14 cellular contexts compared by ENCODE assay signal in the genomic region with DNA sequence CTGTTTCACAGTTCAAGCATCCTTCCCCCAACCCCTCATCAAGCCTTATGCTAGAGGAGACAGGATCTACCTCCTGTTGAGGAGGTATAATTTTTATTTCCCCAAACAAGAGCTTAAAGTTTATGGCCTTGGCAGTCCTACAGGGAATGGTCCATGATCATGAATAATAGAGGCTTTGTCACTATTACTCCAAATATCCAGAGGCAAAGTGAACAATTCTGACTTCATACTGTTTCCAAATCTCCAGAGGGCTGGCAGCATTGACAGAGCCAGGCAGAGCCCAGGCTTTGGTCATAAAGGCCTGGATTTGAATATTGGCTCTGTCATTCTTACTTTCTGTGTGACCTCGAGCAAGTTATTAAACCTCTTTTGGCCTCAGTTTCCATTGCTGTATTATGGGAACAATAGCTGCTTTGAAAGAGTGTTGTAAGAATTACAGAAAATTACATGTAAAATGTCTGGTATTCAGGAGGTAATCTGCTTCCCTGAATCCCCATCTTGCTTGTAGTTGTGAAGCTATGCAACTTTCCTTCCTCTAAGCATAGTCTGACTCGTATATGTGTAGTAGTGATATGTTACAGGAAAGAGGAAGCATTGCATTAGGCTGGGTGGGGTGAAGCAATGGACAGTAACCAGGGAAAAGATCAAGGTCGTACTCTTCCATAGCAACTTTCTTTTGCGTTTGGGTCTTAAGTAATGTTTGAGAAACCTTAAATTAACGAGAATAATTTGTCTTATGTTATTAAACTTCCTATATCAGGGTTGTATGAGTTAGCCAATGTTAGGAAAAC.
DNase-seq lines count a peak whose midpoint lies in the region; TF ChIP-seq lines count a peak whose summit lies in the region.
"Had no signal": no experiment of that assay in that cellular context is flagged by ENCODE, and none has a peak within 500 bp of the region (broad histone marks: within the 10 kb centered on the region; RNA-seq: fewer than 3 reads in every experiment).

No MANE protein-coding gene starts in this region.

- H3K27ac ChIP-seq in uterus: peak overlapping the region in 1 of 2 donors; percentile 28
- H3K27ac ChIP-seq: neural progenitor cell had no signal

- H3K36me3 ChIP-seq in uterus (no peaks in the 10 kb centered on the region), MG63 (peaks cover 100% of the 10 kb centered on the region)
- H3K36me3 ChIP-seq: neural progenitor cell had no signal

- H3K9me3 ChIP-seq in uterus (no peaks in the 10 kb centered on the region), MG63 (no peaks in the 10 kb centered on the region)

- H3K4me3 ChIP-seq in uterus (no peak overlapping the region), MG63 (no peak overlapping the region)
- H3K4me3 ChIP-seq: neural progenitor cell had no signal

- peak; percentile 63 for DNase-seq in COLO829 (ENCODE audit: low spot score)
- peak; percentile 75 to 91 for DNase-seq in NOMO-1 (lab: John Stamatoyannopoulos, UW; ENCODE audit: unreplicated experiment in 2 of 2)
- no peak for DNase-seq in osteocyte (ENCODE audit: extremely low spot score, unreplicated experiment)
- no peak for DNase-seq in stimulated activated naive CD4-positive, alpha-beta T cell (lab: John Stamatoyannopoulos, UW)
- DNase-seq in activated gamma-delta T cell treated with Interleukin-2 at 50 U/mL for 16 hours: no peak
- no peak for DNase-seq in uterus
- DNase-seq in MG63: no peak
- DNase-seq: activated CD4-positive, CD25-positive, alpha-beta regulatory T cell; activated naive CD8-positive, alpha-beta T cell treated with anti-CD3 and anti-CD28 coated beads, Interleukin-2, amount 10 ng/mL, durations not matched to agents 7 days and 5 days; DMS79; effector CD4-positive, alpha-beta T cell; NCI-H1092 treated with DMSO at 0.1 percent for 48 hours had no signal

- H3K4me1 Mint-ChIP-seq in dendritic cell treated with granulocyte-macrophage colony-stimulating factor and Interleukin-4, amounts not matched to agents 40 ng/mL and 50 ng/mL, for 4 days (ENCODE audit: low read depth): peaks cover 82% of the 10 kb centered on the region
- peaks cover 12% of the 10 kb centered on the region for H3K4me1 Mint-ChIP-seq in osteocyte (ENCODE audit: unreplicated experiment)

- no peaks in the 10 kb centered on the region for H3K27me3 Mint-ChIP-seq in dendritic cell treated with granulocyte-macrophage colony-stimulating factor and Interleukin-4, amounts not matched to agents 40 ng/mL and 50 ng/mL, for 4 days
- H3K27me3 Mint-ChIP-seq in osteocyte (ENCODE audit: unreplicated experiment): no peaks in the 10 kb centered on the region
- H3K27me3 Mint-ChIP-seq: activated naive CD8-positive, alpha-beta T cell treated with anti-CD3 and anti-CD28 coated beads, Interleukin-2, amount 10 ng/mL, durations not matched to agents 7 days and 5 days had no signal

- H3K9me3 Mint-ChIP-seq in dendritic cell treated with granulocyte-macrophage colony-stimulating factor and Interleukin-4, amounts not matched to agents 40 ng/mL and 50 ng/mL, for 4 days: no peaks in the 10 kb centered on the region
- peaks cover 3% of the 10 kb centered on the region for H3K9me3 Mint-ChIP-seq in osteocyte (ENCODE audit: unreplicated experiment)
- H3K9me3 Mint-ChIP-seq: neural progenitor cell had no signal

- peak overlapping the region; percentile 90 for H3K27ac Mint-ChIP-seq in dendritic cell treated with granulocyte-macrophage colony-stimulating factor and Interleukin-4, amounts not matched to agents 40 ng/mL and 50 ng/mL, for 4 days
- peak overlapping the region; percentile 18 for H3K27ac Mint-ChIP-seq in osteocyte (ENCODE audit: unreplicated experiment)
- H3K27ac Mint-ChIP-seq: activated naive CD8-positive, alpha-beta T cell treated with anti-CD3 and anti-CD28 coated beads, Interleukin-2, amount 10 ng/mL, durations not matched to agents 7 days and 5 days; neural progenitor cell had no signal

- no peak overlapping the region for H3K4me3 Mint-ChIP-seq in dendritic cell treated with granulocyte-macrophage colony-stimulating factor and Interleukin-4, amounts not matched to agents 40 ng/mL and 50 ng/mL, for 4 days
- no peak overlapping the region for H3K4me3 Mint-ChIP-seq in osteocyte (ENCODE audit: unreplicated experiment)
- H3K4me3 Mint-ChIP-seq: activated naive CD8-positive, alpha-beta T cell treated with anti-CD3 and anti-CD28 coated beads, Interleukin-2, amount 10 ng/mL, durations not matched to agents 7 days and 5 days; neural progenitor cell had no signal

- TF ChIP-seq CTCF in osteocyte (IDR thresholded peaks at IDR 0.05) (no peak), uterus (IDR thresholded peaks at IDR 0.05) (no peak)

- H3K27me3 ChIP-seq in uterus: no peaks in the 10 kb centered on the region
- H3K27me3 ChIP-seq in MG63: no peaks in the 10 kb centered on the region
- H3K27me3 ChIP-seq: neural progenitor cell had no signal

- H3K4me1 ChIP-seq in uterus: no peaks in the 10 kb centered on the region

- no peak for TF ChIP-seq POLR2A in uterus (IDR thresholded peaks at IDR 0.05)

- intact Hi-C loops in dendritic cell treated with granulocyte-macrophage colony-stimulating factor and Interleukin-4, amounts not matched to agents 40 ng/mL and 50 ng/mL, for 4 days (cut with micrococcal nuclease): loop anchor here (1.0 kb wide), 1 partner anchor 12 kb away; no protein-coding TSS in a partner anchor
- intact Hi-C loops in uterus (cut with DNase I; ENCODE audit: low total_unique reads): no loop called here

- peaks cover 99% of the 10 kb centered on the region for H3K36me3 Mint-ChIP-seq in dendritic cell treated with granulocyte-macrophage colony-stimulating factor and Interleukin-4, amounts not matched to agents 40 ng/mL and 50 ng/mL, for 4 days (ENCODE audit: low read depth)
- H3K36me3 Mint-ChIP-seq in osteocyte (ENCODE audit: unreplicated experiment): peaks cover 51% of the 10 kb centered on the region
- H3K36me3 Mint-ChIP-seq: neural progenitor cell had no signal

Comparison
In these comparisons a context has a peak if more than half of its experiments do, and no peak if none do; other contexts are left out.
1. DNase-seq: peak in COLO829 (single experiment) and NOMO-1 (2 of 2); none in osteocyte (single experiment), stimulated activated naive CD4-positive, alpha-beta T cell (0 of 6), activated gamma-delta T cell treated with Interleukin-2 at 50 U/mL for 16 hours (single experiment), uterus (0 of 2) and MG63 (single experiment).